10 cellular contexts compared by ENCODE assay signal in genomic region chr1:37634554-37635308, GRCh38. TPM values are rescaled to one million over a fixed set of nuclear protein-coding genes. Genes with fewer than 3 reads are reported as not detected.
DNase-seq lines count a peak whose midpoint lies in the region; ATAC-seq and TF ChIP-seq lines count a peak whose summit lies in the region.
"Had no signal": no experiment of that assay in that cellular context is flagged by ENCODE, and none has a peak within 500 bp of the region (broad histone marks: within the 10 kb centered on the region; RNA-seq: fewer than 3 reads in every experiment).

Gene RSPO1 (minus strand): TSS chr1:37634892. CDS start chr1:37629661, 5,231 bp downstream.

- H3K27me3 ChIP-seq in AG04450 (ENCODE audit: control insufficient read depth, insufficient read depth, low read length) (peaks cover 84% of the 10 kb centered on the region), colonic mucosa (peaks cover 45% of the 10 kb centered on the region)

- no peaks in the 10 kb centered on the region for H3K4me1 ChIP-seq in colonic mucosa

- DNase-seq in AG04450 (ENCODE audit: low read depth, low spot score): no peak
- no peak for DNase-seq in HFF-Myc (ENCODE audit: extremely low read depth, low read depth)
- peak; percentile 22 for DNase-seq in colonic mucosa
- no peak for DNase-seq in memory B cell (ENCODE audit: low spot score in 2 of 2)
- DNase-seq in SHP77 (lab: John Stamatoyannopoulos, UW): no peak
- DNase-seq in T-helper 2 cell: no peak
- DNase-seq in hippocampal formation (lab: John Stamatoyannopoulos, UW): no peak
- DNase-seq in erythroblast (lab: John Stamatoyannopoulos, UW): no peak
- DNase-seq: NCI-H187 treated with DMSO at 0.1 percent for 48 hours had no signal

- ATAC-seq in memory B cell (ENCODE audit: low read depth): no peak

- POLR2A ChIA-PET in AG04450 (lab: Yijun Ruan, JAX): interaction anchor here (0.7 kb wide), 1 partner anchor 32 kb away, joined by 3 read pairs; no protein-coding TSS in a partner anchor

- H3K9me3 ChIP-seq in AG04450 (ENCODE audit: control insufficient read depth, insufficient read depth, low read length): no peaks in the 10 kb centered on the region; the same call in 1 of the 2 replicates
- H3K9me3 ChIP-seq in colonic mucosa: no peaks in the 10 kb centered on the region

- H3K4me3 Mint-ChIP-seq in memory B cell: peak within 1 kb of the TSS; percentile 35

- H3K4me3 ChIP-seq in AG04450 (ENCODE audit: low read depth, low read length): peak within 1 kb of the TSS; percentile 25; the same call in 1 of the 2 replicates
- H3K4me3 ChIP-seq in HFF-Myc (replicated peaks; ENCODE audit: low read depth, low read length): 0 out of 2 replicates have a peak within 1 kb of the TSS, but pooled peaks have one; percentile 3
- H3K4me3 ChIP-seq in colonic mucosa: peak within 1 kb of the TSS; percentile 32

- H3K36me3 Mint-ChIP-seq in memory B cell: no peaks in the 10 kb centered on the region

- H3K27ac ChIP-seq in AG04450 (ENCODE audit: low read depth, low read length) (no peak within 1 kb of the TSS), colonic mucosa (no peak within 1 kb of the TSS)

- peak within 1 kb of the TSS in 1 of 2 donors; percentile 17 for H3K9ac ChIP-seq in colonic mucosa (ENCODE audit: low read depth in 2 of 2, low read length in 2 of 2)

- H3K4me1 Mint-ChIP-seq in memory B cell: peaks cover 8% of the 10 kb centered on the region

- TF ChIP-seq CTCF in AG04450 (IDR thresholded peaks at IDR 0.05; ENCODE audit: low read depth, low read length): no peak
- TF ChIP-seq CTCF in HFF-Myc (IDR thresholded peaks at IDR 0.05; ENCODE audit: low read depth, low read length, missing control alignments): no peak
- TF ChIP-seq CTCF in colonic mucosa (IDR thresholded peaks at IDR 0.05): no peak

- no peaks in the 10 kb centered on the region for H3K36me3 ChIP-seq in colonic mucosa

- H3K9me3 Mint-ChIP-seq in memory B cell: no peaks in the 10 kb centered on the region

- CTCF ChIA-PET in AG04450 (lab: Charles Lee): interaction anchor here (1.4 kb wide), 1 partner anchor 47 kb away, joined by 5 read pairs; no protein-coding TSS in a partner anchor

- no peak for TF ChIP-seq POLR2A in erythroblast (IDR thresholded peaks at IDR 0.05; ENCODE audit: low read length)

- no peak within 1 kb of the TSS for H3K27ac Mint-ChIP-seq in memory B cell

- intact Hi-C loops in colonic mucosa (cut with DNase I): no loop called here

- H3K27me3 Mint-ChIP-seq in memory B cell: peaks cover 48% of the 10 kb centered on the region

RNA-seq across cellular contexts. Expression of gene RSPO1, which starts in this region (rescaled TPM):
- polyA plus RNA-seq in AG04450 (2011; rRNA removed): 0.04 TPM in 1 of 2 replicates, not detected in the other
- polyA minus RNA-seq in AG04450 (2011; rRNA and poly(A)+ RNA removed): not detected in 2 replicates
- under 1 TPM; 0.27 to 0.32 TPM for total RNA-seq in colonic mucosa
- total RNA-seq: bronchial epithelial cell had no signal

Comparison
In these comparisons a context has a peak if more than half of its experiments do, and no peak if none do; other contexts are left out.
1. Peak in DNase-seq and H3K4me3 ChIP-seq in colonic mucosa; RNA of the gene not detected or under 1 TPM.